Comparison of ENCODE assay signal across 1 cellular context in genomic region chr19:6737284-6737872, GRCh38.
TF ChIP-seq lines count a peak whose summit lies in the region.

TSS of gene GPR108 (minus strand) at chr19:6737580. CDS start at chr19:6737576, 4 bp downstream.

TF ChIP-seq in HepG2, 621 proteins besides CTCF, POLR2A, EP300 and RAD21 (continued from another document and continues in another):
- TF ChIP-seq ZNF18 (CRISPR knock-in tag; IDR thresholded peaks at IDR 0.05; ENCODE audit: insufficient replicate concordance) (no peak), ZNF562 (CRISPR knock-in tag; IDR thresholded peaks at IDR 0.05; ENCODE audit: borderline replicate concordance) (no peak), ZNF710 (CRISPR knock-in tag; IDR thresholded peaks at IDR 0.05; ENCODE audit: borderline replicate concordance) (peak; percentile 16; the same call in 1 of the 2 replicates), ZSCAN5A (CRISPR knock-in tag; IDR thresholded peaks at IDR 0.05; ENCODE audit: borderline replicate concordance) (no peak), CBFB (CRISPR knock-in tag; IDR thresholded peaks at IDR 0.05) (peak; percentile 27; the same call in 1 of the 2 replicates), POLR2AphosphoS2 (IDR thresholded peaks at IDR 0.05; ENCODE audit: low read depth, low read length) (no peak), NR2F1 (CRISPR knock-in tag; IDR thresholded peaks at IDR 0.05) (no peak), NFE2L2 (IDR thresholded peaks at IDR 0.05; ENCODE audit: low read length) (no peak), BCLAF1 (IDR thresholded peaks at IDR 0.05) (no peak), ATAD3A (CRISPR knock-in tag; IDR thresholded peaks at IDR 0.05) (no peak), ZNF263 (CRISPR knock-in tag; IDR thresholded peaks at IDR 0.05) (no peak; the same call in 1 of the 2 replicates), ZNF629 (CRISPR knock-in tag; conservative IDR thresholded peaks at IDR 0.05) (no peak), HBP1 (CRISPR knock-in tag; IDR thresholded peaks at IDR 0.05; ENCODE audit: low read depth) (peak; percentile 15; the same call in 1 of the 2 replicates), KDM2A (CRISPR knock-in tag; IDR thresholded peaks at IDR 0.05; ENCODE audit: borderline replicate concordance, low read depth) (peak; percentile 64), MXD4 (CRISPR knock-in tag; IDR thresholded peaks at IDR 0.05) (no peak), ZNF143 (CRISPR knock-in tag; IDR thresholded peaks at IDR 0.05) (no peak), ZBTB7B (CRISPR knock-in tag; IDR thresholded peaks at IDR 0.05) (no peak), KMT2A (CRISPR knock-in tag; IDR thresholded peaks at IDR 0.05) (no peak), ZNF251 (CRISPR knock-in tag; IDR thresholded peaks at IDR 0.05) (no peak), PCBP1 (IDR thresholded peaks at IDR 0.05; ENCODE audit: borderline replicate concordance, low read depth, low read length) (peak; percentile 96; the same call in 1 of the 2 replicates), ZNF609 (CRISPR knock-in tag; IDR thresholded peaks at IDR 0.05; ENCODE audit: borderline replicate concordance) (no peak)
- TF ChIP-seq, protein P1, sequence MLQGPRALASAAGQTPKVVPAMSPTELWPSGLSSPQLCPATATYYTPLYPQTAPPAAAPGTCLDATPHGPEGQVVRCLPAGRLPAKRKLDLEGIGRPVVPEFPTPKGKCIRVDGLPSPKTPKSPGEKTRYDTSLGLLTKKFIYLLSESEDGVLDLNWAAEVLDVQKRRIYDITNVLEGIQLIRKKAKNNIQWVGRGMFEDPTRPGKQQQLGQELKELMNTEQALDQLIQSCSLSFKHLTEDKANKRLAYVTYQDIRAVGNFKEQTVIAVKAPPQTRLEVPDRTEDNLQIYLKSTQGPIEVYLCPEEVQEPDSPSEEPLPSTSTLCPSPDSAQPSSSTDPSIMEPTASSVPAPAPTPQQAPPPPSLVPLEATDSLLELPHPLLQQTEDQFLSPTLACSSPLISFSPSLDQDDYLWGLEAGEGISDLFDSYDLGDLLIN (CRISPR knock-in tag; IDR thresholded peaks at IDR 0.05; ENCODE audit: borderline replicate concordance), result no peak
- TF ChIP-seq, protein P2, sequence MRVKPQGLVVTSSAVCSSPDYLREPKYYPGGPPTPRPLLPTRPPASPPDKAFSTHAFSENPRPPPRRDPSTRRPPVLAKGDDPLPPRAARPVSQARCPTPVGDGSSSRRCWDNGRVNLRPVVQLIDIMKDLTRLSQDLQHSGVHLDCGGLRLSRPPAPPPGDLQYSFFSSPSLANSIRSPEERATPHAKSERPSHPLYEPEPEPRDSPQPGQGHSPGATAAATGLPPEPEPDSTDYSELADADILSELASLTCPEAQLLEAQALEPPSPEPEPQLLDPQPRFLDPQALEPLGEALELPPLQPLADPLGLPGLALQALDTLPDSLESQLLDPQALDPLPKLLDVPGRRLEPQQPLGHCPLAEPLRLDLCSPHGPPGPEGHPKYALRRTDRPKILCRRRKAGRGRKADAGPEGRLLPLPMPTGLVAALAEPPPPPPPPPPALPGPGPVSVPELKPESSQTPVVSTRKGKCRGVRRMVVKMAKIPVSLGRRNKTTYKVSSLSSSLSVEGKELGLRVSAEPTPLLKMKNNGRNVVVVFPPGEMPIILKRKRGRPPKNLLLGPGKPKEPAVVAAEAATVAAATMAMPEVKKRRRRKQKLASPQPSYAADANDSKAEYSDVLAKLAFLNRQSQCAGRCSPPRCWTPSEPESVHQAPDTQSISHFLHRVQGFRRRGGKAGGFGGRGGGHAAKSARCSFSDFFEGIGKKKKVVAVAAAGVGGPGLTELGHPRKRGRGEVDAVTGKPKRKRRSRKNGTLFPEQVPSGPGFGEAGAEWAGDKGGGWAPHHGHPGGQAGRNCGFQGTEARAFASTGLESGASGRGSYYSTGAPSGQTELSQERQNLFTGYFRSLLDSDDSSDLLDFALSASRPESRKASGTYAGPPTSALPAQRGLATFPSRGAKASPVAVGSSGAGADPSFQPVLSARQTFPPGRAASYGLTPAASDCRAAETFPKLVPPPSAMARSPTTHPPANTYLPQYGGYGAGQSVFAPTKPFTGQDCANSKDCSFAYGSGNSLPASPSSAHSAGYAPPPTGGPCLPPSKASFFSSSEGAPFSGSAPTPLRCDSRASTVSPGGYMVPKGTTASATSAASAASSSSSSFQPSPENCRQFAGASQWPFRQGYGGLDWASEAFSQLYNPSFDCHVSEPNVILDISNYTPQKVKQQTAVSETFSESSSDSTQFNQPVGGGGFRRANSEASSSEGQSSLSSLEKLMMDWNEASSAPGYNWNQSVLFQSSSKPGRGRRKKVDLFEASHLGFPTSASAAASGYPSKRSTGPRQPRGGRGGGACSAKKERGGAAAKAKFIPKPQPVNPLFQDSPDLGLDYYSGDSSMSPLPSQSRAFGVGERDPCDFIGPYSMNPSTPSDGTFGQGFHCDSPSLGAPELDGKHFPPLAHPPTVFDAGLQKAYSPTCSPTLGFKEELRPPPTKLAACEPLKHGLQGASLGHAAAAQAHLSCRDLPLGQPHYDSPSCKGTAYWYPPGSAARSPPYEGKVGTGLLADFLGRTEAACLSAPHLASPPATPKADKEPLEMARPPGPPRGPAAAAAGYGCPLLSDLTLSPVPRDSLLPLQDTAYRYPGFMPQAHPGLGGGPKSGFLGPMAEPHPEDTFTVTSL (CRISPR knock-in tag; IDR thresholded peaks at IDR 0.05; ENCODE audit: borderline replicate concordance), result no peak
- TF ChIP-seq, protein P3, sequence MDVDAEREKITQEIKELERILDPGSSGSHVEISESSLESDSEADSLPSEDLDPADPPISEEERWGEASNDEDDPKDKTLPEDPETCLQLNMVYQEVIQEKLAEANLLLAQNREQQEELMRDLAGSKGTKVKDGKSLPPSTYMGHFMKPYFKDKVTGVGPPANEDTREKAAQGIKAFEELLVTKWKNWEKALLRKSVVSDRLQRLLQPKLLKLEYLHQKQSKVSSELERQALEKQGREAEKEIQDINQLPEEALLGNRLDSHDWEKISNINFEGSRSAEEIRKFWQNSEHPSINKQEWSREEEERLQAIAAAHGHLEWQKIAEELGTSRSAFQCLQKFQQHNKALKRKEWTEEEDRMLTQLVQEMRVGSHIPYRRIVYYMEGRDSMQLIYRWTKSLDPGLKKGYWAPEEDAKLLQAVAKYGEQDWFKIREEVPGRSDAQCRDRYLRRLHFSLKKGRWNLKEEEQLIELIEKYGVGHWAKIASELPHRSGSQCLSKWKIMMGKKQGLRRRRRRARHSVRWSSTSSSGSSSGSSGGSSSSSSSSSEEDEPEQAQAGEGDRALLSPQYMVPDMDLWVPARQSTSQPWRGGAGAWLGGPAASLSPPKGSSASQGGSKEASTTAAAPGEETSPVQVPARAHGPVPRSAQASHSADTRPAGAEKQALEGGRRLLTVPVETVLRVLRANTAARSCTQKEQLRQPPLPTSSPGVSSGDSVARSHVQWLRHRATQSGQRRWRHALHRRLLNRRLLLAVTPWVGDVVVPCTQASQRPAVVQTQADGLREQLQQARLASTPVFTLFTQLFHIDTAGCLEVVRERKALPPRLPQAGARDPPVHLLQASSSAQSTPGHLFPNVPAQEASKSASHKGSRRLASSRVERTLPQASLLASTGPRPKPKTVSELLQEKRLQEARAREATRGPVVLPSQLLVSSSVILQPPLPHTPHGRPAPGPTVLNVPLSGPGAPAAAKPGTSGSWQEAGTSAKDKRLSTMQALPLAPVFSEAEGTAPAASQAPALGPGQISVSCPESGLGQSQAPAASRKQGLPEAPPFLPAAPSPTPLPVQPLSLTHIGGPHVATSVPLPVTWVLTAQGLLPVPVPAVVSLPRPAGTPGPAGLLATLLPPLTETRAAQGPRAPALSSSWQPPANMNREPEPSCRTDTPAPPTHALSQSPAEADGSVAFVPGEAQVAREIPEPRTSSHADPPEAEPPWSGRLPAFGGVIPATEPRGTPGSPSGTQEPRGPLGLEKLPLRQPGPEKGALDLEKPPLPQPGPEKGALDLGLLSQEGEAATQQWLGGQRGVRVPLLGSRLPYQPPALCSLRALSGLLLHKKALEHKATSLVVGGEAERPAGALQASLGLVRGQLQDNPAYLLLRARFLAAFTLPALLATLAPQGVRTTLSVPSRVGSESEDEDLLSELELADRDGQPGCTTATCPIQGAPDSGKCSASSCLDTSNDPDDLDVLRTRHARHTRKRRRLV (CRISPR knock-in tag; IDR thresholded peaks at IDR 0.05), result no peak
